Comparison of ENCODE assay signal across 1 cellular context in genomic region chr22:19610518-19611253, GRCh38.
TF ChIP-seq lines count a peak whose summit lies in the region.

No MANE protein-coding gene starts in this region.

TF ChIP-seq in GM23338, 12 proteins besides CTCF, POLR2A, EP300 and RAD21 (continued from another document):
- TF ChIP-seq ZNF462 (CRISPR knock-in tag; IDR thresholded peaks at IDR 0.05) (no peak), EZH2 (IDR thresholded peaks at IDR 0.05; ENCODE audit: low read depth, unreplicated experiment) (no peak), STAT1 (IDR thresholded peaks at IDR 0.05; ENCODE audit: unreplicated experiment) (no peak), CREB1 (CRISPR knock-in tag; IDR thresholded peaks at IDR 0.05; ENCODE audit: low read depth) (no peak), ZNF331 (CRISPR knock-in tag; IDR thresholded peaks at IDR 0.05; ENCODE audit: low read depth) (no peak), REST (IDR thresholded peaks at IDR 0.05; ENCODE audit: unreplicated experiment) (no peak)
- TF ChIP-seq, protein P1, sequence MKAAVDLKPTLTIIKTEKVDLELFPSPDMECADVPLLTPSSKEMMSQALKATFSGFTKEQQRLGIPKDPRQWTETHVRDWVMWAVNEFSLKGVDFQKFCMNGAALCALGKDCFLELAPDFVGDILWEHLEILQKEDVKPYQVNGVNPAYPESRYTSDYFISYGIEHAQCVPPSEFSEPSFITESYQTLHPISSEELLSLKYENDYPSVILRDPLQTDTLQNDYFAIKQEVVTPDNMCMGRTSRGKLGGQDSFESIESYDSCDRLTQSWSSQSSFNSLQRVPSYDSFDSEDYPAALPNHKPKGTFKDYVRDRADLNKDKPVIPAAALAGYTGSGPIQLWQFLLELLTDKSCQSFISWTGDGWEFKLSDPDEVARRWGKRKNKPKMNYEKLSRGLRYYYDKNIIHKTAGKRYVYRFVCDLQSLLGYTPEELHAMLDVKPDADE (IDR thresholded peaks at IDR 0.05) = no peak
TF ChIP-seq in GM23338: peak in this region for 0.
